Comparison of ENCODE assay signal across 28 cellular contexts in genomic region chr3:20808864-20809263, GRCh38.
"Had no signal": no experiment of that assay in that cellular context is flagged by ENCODE, and none has a peak within 500 bp of the region (broad histone marks: within the 10 kb centered on the region; RNA-seq: fewer than 3 reads in every experiment).

No MANE protein-coding gene starts in this region.

- H3K4me1 ChIP-seq: colonic mucosa, esophagus muscularis mucosa, esophagus squamous epithelium, foreskin keratinocyte, gastrocnemius medialis, gastroesophageal sphincter, heart left ventricle, heart right ventricle had no signal

- H3K27me3 ChIP-seq: colonic mucosa, dorsolateral prefrontal cortex, esophagus muscularis mucosa, esophagus squamous epithelium, foreskin keratinocyte, gastrocnemius medialis, gastroesophageal sphincter, heart left ventricle, heart right ventricle had no signal

- H3K4me3 ChIP-seq: colonic mucosa, coronary artery, dorsolateral prefrontal cortex, esophagus muscularis mucosa, esophagus squamous epithelium, gastrocnemius medialis, gastroesophageal sphincter, heart left ventricle, heart right ventricle had no signal

- H3K36me3 ChIP-seq: colonic mucosa, esophagus muscularis mucosa, esophagus squamous epithelium, gastrocnemius medialis, gastroesophageal sphincter, heart left ventricle, heart right ventricle had no signal

- FAIRE-seq: colon, endometrium, endothelial cell of umbilical vein, frontal cortex had no signal

- DNase-seq: colonic mucosa; cortex of kidney; dermis blood vessel endothelial cell; dorsolateral prefrontal cortex; effector CD4-positive, alpha-beta T cell; effector CD8-positive, alpha-beta T cell; effector memory CD4-positive, alpha-beta T cell; effector memory CD8-positive, alpha-beta T cell; endodermal cell; erythroblast; esophagus squamous epithelium; foreskin fibroblast; foreskin melanocyte; gastrocnemius medialis; glutamatergic neuron; head of caudate nucleus; heart left ventricle; heart right ventricle had no signal

- H3K27ac ChIP-seq: colonic mucosa, coronary artery, dorsolateral prefrontal cortex, epithelial cell of prostate, esophagus muscularis mucosa, esophagus squamous epithelium, foreskin keratinocyte, gastrocnemius medialis, gastroesophageal sphincter, heart left ventricle, heart right ventricle had no signal

- H3K9me3 ChIP-seq: colonic mucosa, esophagus muscularis mucosa, gastrocnemius medialis, gastroesophageal sphincter had no signal

- ATAC-seq: effector memory CD8-positive, alpha-beta T cell; esophagus mucosa; foreskin keratinocyte; gastrocnemius medialis; gastroesophageal sphincter; heart left ventricle; heart right ventricle had no signal
